ENCODE assay signal across 20 cellular contexts in genomic region chr5:45110399-45110798, GRCh38.
"Had no signal": no experiment of that assay in that cellular context is flagged by ENCODE, and none has a peak within 500 bp of the region (broad histone marks: within the 10 kb centered on the region; RNA-seq: fewer than 3 reads in every experiment).

No MANE protein-coding gene starts in this region.

- DNase-seq: activated CD4-positive, alpha-beta T cell treated with anti-CD3 and anti-CD28 coated beads, Interleukin-2, amount 50 U/mL, for 4 hours; activated CD8-positive, alpha-beta memory T cell treated with anti-CD3 and anti-CD28 coated beads for 24 hours; activated CD8-positive, alpha-beta memory T cell treated with anti-CD3 and anti-CD28 coated beads, Interleukin-2, amount 50 U/mL, for 4 hours; activated naive CD4-positive, alpha-beta T cell; activated T-cell treated with anti-CD3 and anti-CD28 coated beads, Interleukin-2, amount 50 U/mL, for 24 hours; erythroblast; foreskin keratinocyte; islet precursor cell; left colon; naive thymus-derived CD8-positive, alpha-beta T cell; ovary; psoas muscle; spleen; stimulated activated CD4-positive, alpha-beta T cell treated with anti-CD3 and anti-CD28 coated beads, Interleukin-4, amount 100 ng/mL, for 1 hour; stimulated activated naive CD4-positive, alpha-beta T cell treated with Interleukin-2 at 50 U/mL for 16 hours; T-cell; upper lobe of left lung had no signal

- ATAC-seq: activated T-helper 17 cell treated with anti-CD3 and anti-CD28 coated beads, Interleukin-2, amount 50 U/mL, for 72 hours; foreskin keratinocyte; left colon; naive thymus-derived CD8-positive, alpha-beta T cell; psoas muscle; T-cell had no signal

- H3K27me3 ChIP-seq: breast epithelium, foreskin keratinocyte, ovary, right atrium auricular region, spleen, upper lobe of left lung had no signal

- H3K9me3 ChIP-seq: breast epithelium, ovary, psoas muscle, right atrium auricular region, upper lobe of left lung had no signal

- H3K36me3 ChIP-seq: breast epithelium, ovary, right atrium auricular region, spleen, upper lobe of left lung had no signal

- H3K4me3 ChIP-seq: breast epithelium, ovary, psoas muscle, right atrium auricular region, spleen, upper lobe of left lung had no signal

- H3K4me1 ChIP-seq: breast epithelium, foreskin keratinocyte, psoas muscle, right atrium auricular region, spleen, upper lobe of left lung had no signal

- H3K27ac ChIP-seq: breast epithelium, foreskin keratinocyte, ovary, psoas muscle, right atrium auricular region, spleen, upper lobe of left lung had no signal
